8 cellular contexts compared by ENCODE assay signal in the genomic region with DNA sequence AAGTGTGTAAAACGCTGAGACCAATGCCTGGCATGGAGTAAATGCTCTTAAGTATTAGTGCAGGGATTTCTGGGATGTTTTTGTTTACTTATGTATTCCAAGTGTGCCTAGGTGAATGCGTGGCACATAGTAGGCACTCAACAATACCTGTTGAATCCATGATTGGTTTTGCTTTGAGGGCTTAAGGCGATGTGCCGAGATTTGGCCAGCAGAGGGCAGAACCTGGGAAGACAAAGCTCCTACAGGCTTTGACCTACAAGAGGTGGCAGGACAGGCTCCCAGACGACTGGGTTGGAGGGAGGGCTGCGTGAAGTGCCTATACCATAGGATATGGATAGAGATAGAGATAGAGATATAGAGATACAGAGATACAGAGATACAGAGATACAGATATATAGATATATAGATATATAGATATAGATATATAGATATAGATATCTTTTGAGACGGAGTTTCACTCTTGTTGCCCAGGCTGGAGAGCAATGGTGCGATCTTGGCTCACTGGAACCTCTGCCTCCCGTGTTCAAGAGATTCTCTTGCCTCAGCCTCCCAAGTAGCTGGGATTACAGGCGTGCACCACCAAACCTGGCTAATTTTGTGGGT. TPM values are rescaled to one million over a fixed set of nuclear protein-coding genes. Genes with fewer than 3 reads are reported as not detected.
DNase-seq lines count a peak whose midpoint lies in the region; ATAC-seq and TF ChIP-seq lines count a peak whose summit lies in the region.

No MANE protein-coding gene starts in this region.

- H3K9me3 ChIP-seq in BE2C, result no peaks in the 10 kb centered on the region

- no peaks in the 10 kb centered on the region for H3K27me3 ChIP-seq in BE2C

- no peak overlapping the region for H3K4me3 ChIP-seq in BE2C (ENCODE audit: low read depth, low read length)

- no peak overlapping the region for H3K27ac Mint-ChIP-seq in mesothelial cell of epicardium

- peaks cover 3% of the 10 kb centered on the region; the same call in 1 of the 2 replicates for H3K4me1 ChIP-seq in BE2C

- DNase-seq in BE2C (peak; percentile 75), HEK293T (ENCODE audit: extremely low spot score) (peak; percentile 73), NCI-H82 (lab: John Stamatoyannopoulos, UW) (peak; percentile 76), mesothelial cell of epicardium (ENCODE audit: low spot score in 2 of 2, unreplicated experiment in 2 of 2) (peak in 1 of 2 experiments; percentile 68)
- peak; percentile 68 to 79 for DNase-seq in activated CD4-positive, alpha-beta T cell treated with anti-CD3 and anti-CD28 coated beads, Interleukin-2, amount 50 U/mL, for 48 hours
- peak; percentile 25 for DNase-seq in effector CD8-positive, alpha-beta T cell (lab: John Stamatoyannopoulos, UW)
- DNase-seq in stimulated activated CD8-positive, alpha-beta memory T cell treated with anti-CD3 and anti-CD28 coated beads, Interleukin-7, amount 100 ng/mL, for 24 hours (ENCODE audit: low read depth), result peak; percentile 32

- CTCF ChIA-PET in HEK293T (lab: Yijun Ruan, JAX), result interaction anchor here (0.6 to 5.1 kb wide), 11 partner anchors 8 to 198 kb away, joined by 3 to 40 read pairs (median 5); partner anchors contain the start of gene LIPT2

- H3K4me1 Mint-ChIP-seq in mesothelial cell of epicardium, result peaks cover 13% of the 10 kb centered on the region

- H3K27me3 Mint-ChIP-seq in mesothelial cell of epicardium (ENCODE audit: low read depth), result peaks cover 7% of the 10 kb centered on the region

- no peaks in the 10 kb centered on the region for H3K36me3 Mint-ChIP-seq in mesothelial cell of epicardium

- TF ChIP-seq CTCF in BE2C (IDR thresholded peaks at IDR 0.05; ENCODE audit: low read depth, low read length) (peak; percentile 88), mesothelial cell of epicardium (IDR thresholded peaks at IDR 0.05; ENCODE audit: unreplicated experiment) (peak; percentile 74)

- no peak overlapping the region for H3K4me3 Mint-ChIP-seq in mesothelial cell of epicardium

- no peaks in the 10 kb centered on the region for H3K36me3 ChIP-seq in BE2C

- no peaks in the 10 kb centered on the region for H3K9me3 Mint-ChIP-seq in mesothelial cell of epicardium

- POLR2A ChIA-PET in HEK293T (lab: Yijun Ruan, JAX), result interaction anchor here (0.6 to 1.7 kb wide), 4 partner anchors 39 to 113 kb away, joined by 3 to 6 read pairs (median 4); partner anchors contain the start of genes LIPT2 and PGM2L1

- no peak for ATAC-seq in GM21528 (IDR thresholded peaks at IDR 0.05; ENCODE audit: low FRiP score, unreplicated experiment)

TF ChIP-seq in HEK293T, 16 proteins besides CTCF, POLR2A, EP300 and RAD21:
- no peak for TF ChIP-seq FOXA1 (IDR thresholded peaks at IDR 0.05)
- no peak for TF ChIP-seq L3MBTL2 (conservative IDR thresholded peaks at IDR 0.05)
- TF ChIP-seq SP1 (IDR thresholded peaks at IDR 0.05), result no peak
- TF ChIP-seq CTBP1 (IDR thresholded peaks at IDR 0.05; ENCODE audit: borderline replicate concordance), result no peak
- TF ChIP-seq ARNT (IDR thresholded peaks at IDR 0.05), result no peak
- no peak for TF ChIP-seq SUZ12 (IDR thresholded peaks at IDR 0.05)
- no peak for TF ChIP-seq NFRKB (IDR thresholded peaks at IDR 0.05)
- TF ChIP-seq BHLHE40 (IDR thresholded peaks at IDR 0.05; ENCODE audit: borderline replicate concordance), result no peak
- no peak for TF ChIP-seq ELF4 (IDR thresholded peaks at IDR 0.05)
- TF ChIP-seq FOXK2 (IDR thresholded peaks at IDR 0.05), result no peak
- TF ChIP-seq FOXM1 (IDR thresholded peaks at IDR 0.05; ENCODE audit: borderline replicate concordance), result no peak
- TF ChIP-seq ZNF384 (IDR thresholded peaks at IDR 0.05), result no peak
- no peak for TF ChIP-seq PKNOX1 (IDR thresholded peaks at IDR 0.05)
- TF ChIP-seq HDGF (IDR thresholded peaks at IDR 0.05; ENCODE audit: borderline replicate concordance), result no peak
- TF ChIP-seq TARDBP (IDR thresholded peaks at IDR 0.05), result no peak
- TF ChIP-seq LEF1 (IDR thresholded peaks at IDR 0.05; ENCODE audit: borderline replicate concordance), result no peak
TF ChIP-seq in HEK293T: peak in this region for 0.

RNA-seq across cellular contexts. Expression of gene KCNE3, which starts 13.9 kb away (rescaled TPM):
- polyA plus RNA-seq in BE2C (2012; ENCODE audit: insufficient read depth, insufficient read length, low read depth), result not detected
- 4.3 to 5.1 TPM (median 5.0 TPM) in 3 replicates for total RNA-seq in mesothelial cell of epicardium

RNA-seq across cellular contexts. Expression of gene LIPT2, which starts 40.0 kb away (rescaled TPM):
- polyA plus RNA-seq in BE2C (2012; ENCODE audit: insufficient read depth, insufficient read length, low read depth), result 1.6 TPM
- total RNA-seq in mesothelial cell of epicardium, result 6.4 to 9.1 TPM (median 8.7 TPM) in 3 replicates

RNA-seq across cellular contexts. Expression of gene PGM2L1, which starts 55.2 kb away (rescaled TPM):
- 0.45 TPM for polyA plus RNA-seq in BE2C (2012; ENCODE audit: insufficient read depth, insufficient read length, low read depth)
- total RNA-seq in mesothelial cell of epicardium, result 15.7 to 18.6 TPM (median 15.7 TPM) in 3 replicates
